ENCODE assay signal across 11 cellular contexts in the genomic region with DNA sequence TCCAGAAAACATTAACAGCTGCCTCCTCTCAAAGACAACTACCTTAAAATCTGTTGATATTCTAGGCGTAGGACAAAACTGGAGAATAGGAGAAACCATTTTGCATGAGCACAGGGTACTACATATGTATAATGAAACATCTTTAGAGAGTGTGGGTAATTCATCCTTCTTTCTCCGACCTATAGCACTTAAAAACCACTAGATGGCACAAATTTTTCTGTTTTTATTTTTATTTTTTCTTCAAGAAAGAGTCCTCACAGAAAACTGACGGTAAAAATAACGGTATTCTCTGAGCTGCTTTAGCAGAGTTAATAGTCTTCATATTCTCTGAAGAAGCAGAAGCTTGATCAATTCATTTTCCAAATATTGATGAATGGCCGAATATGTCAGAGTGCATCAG. TPM values are rescaled to one million over a fixed set of nuclear protein-coding genes. Genes with fewer than 3 reads are reported as not detected.
A peak's percentile ranks its signal among the peaks of the same experiment; 100 is the strongest.
DNase-seq lines count a peak whose midpoint lies in the region; ATAC-seq and TF ChIP-seq lines count a peak whose summit lies in the region.
"Had no signal": no experiment of that assay in that cellular context is flagged by ENCODE, and none has a peak within 500 bp of the region (broad histone marks: within the 10 kb centered on the region; RNA-seq: fewer than 3 reads in every experiment).

No MANE protein-coding gene starts in this region.

- intact Hi-C loops in stomach (cut with DNase I; ENCODE audit: low total_unique reads) (no loop called here), posterior vena cava (cut with DNase I) (no loop called here)

- 53 to 61% methylated on average over 3 to 4 of the region's 5 CpGs for WGBS in endodermal cell (ENCODE audit: insufficient coverage in 1 of 2, insufficient read length in 1 of 2), 2 experiments
- WGBS in stomach, 5 donors, result 38 to 52% (median 46%) methylated on average over 5 of the region's 5 CpGs

- H3K9me3 Mint-ChIP-seq in endodermal cell, result peaks cover 4% of the 10 kb centered on the region
- H3K9me3 Mint-ChIP-seq: naive thymus-derived CD8-positive, alpha-beta T cell had no signal

- no peak overlapping the region for H3K4me3 Mint-ChIP-seq in endodermal cell
- H3K4me3 Mint-ChIP-seq: naive thymus-derived CD8-positive, alpha-beta T cell had no signal

- peaks cover 29% of the 10 kb centered on the region for H3K27me3 ChIP-seq in ACC112 (ENCODE audit: insufficient read depth, low read length)
- H3K27me3 ChIP-seq in MM.1S (replicated peaks; ENCODE audit: insufficient read depth, low read length), result no peaks in the 10 kb centered on the region
- H3K27me3 ChIP-seq in endodermal cell (ENCODE audit: control insufficient read depth, insufficient read depth, low read length, poor library complexity, severe bottlenecking), result no peaks in the 10 kb centered on the region
- H3K27me3 ChIP-seq in stomach, result peaks cover 0 to 12% (median 0%) of the 10 kb centered on the region in 3 donors

- DNase-seq in MM.1S (peak; percentile 31), endodermal cell (no peak), stomach (no peak), cerebellar nuclear complex (lab: John Stamatoyannopoulos, UW) (no peak), posterior vena cava (ENCODE audit: low spot score) (no peak)
- DNase-seq in activated naive CD4-positive, alpha-beta T cell (lab: John Stamatoyannopoulos, UW), result no peak
- DNase-seq: effector CD4-positive, alpha-beta T cell; naive thymus-derived CD8-positive, alpha-beta T cell; stimulated activated naive CD4-positive, alpha-beta T cell treated with Interleukin-2 at 50 U/mL for 16 hours had no signal

- no peaks in the 10 kb centered on the region for H3K79me2 ChIP-seq in ACC112 (ENCODE audit: control insufficient read depth, insufficient read depth, low read length, unreplicated experiment)
- H3K79me2 ChIP-seq in MM.1S (ENCODE audit: low read length), result no peaks in the 10 kb centered on the region

- H3K4me1 ChIP-seq in ACC112 (ENCODE audit: control insufficient read depth, insufficient read depth, low read length, unreplicated experiment) (no peaks in the 10 kb centered on the region), MM.1S (ENCODE audit: low read length) (no peaks in the 10 kb centered on the region), endodermal cell (ENCODE audit: control insufficient read depth, insufficient read depth, low read length) (no peaks in the 10 kb centered on the region), stomach (peaks cover 0 to 4% (median 0%) of the 10 kb centered on the region in 4 donors)

- no peaks in the 10 kb centered on the region for H3K27me3 Mint-ChIP-seq in endodermal cell (ENCODE audit: insufficient read depth)

- H3K9ac ChIP-seq in MM.1S (ENCODE audit: low read length) (no peak overlapping the region), endodermal cell (ENCODE audit: extremely low read depth, low read length, poor library complexity, severe bottlenecking) (no peak overlapping the region)

- no peaks in the 10 kb centered on the region for H3K36me3 Mint-ChIP-seq in endodermal cell (ENCODE audit: low read depth)
- H3K36me3 Mint-ChIP-seq: naive thymus-derived CD8-positive, alpha-beta T cell had no signal

- no peak overlapping the region for H3K27ac ChIP-seq in ACC112 (ENCODE audit: low read depth, low read length)
- H3K27ac ChIP-seq in MM.1S (ENCODE audit: low read length), result no peak overlapping the region
- H3K27ac ChIP-seq in endodermal cell (ENCODE audit: low read depth, low read length), result no peak overlapping the region
- H3K27ac ChIP-seq in stomach, result no peak overlapping the region

- peak; percentile 50 for TF ChIP-seq CTCF in MM.1S (IDR thresholded peaks at IDR 0.05; ENCODE audit: low read length)
- peak; percentile 78 for TF ChIP-seq CTCF in endodermal cell (conservative IDR thresholded peaks at IDR 0.05)
- TF ChIP-seq CTCF in stomach (IDR thresholded peaks at IDR 0.05), result peak in 2 of 7 experiments; percentile 6 to 25

- peak; percentile 61 for ATAC-seq in GM18867 (IDR thresholded peaks at IDR 0.05; ENCODE audit: unreplicated experiment)
- ATAC-seq: naive thymus-derived CD8-positive, alpha-beta T cell had no signal

- H3K9me3 ChIP-seq in MM.1S (replicated peaks; ENCODE audit: insufficient read depth, low read length), result no peaks in the 10 kb centered on the region
- no peaks in the 10 kb centered on the region for H3K9me3 ChIP-seq in endodermal cell (ENCODE audit: control insufficient read depth, low read length)
- H3K9me3 ChIP-seq in stomach, result no peaks in the 10 kb centered on the region

- no peaks in the 10 kb centered on the region for H3F3A ChIP-seq in MM.1S (ENCODE audit: insufficient read depth, low read length)

- no peak overlapping the region; the same call in 1 of the 2 replicates for H3K4me2 ChIP-seq in MM.1S (ENCODE audit: low read depth, low read length)

- no peak overlapping the region for H3K27ac Mint-ChIP-seq in endodermal cell
- H3K27ac Mint-ChIP-seq: naive thymus-derived CD8-positive, alpha-beta T cell had no signal

- no peak for TF ChIP-seq EP300 in stomach (IDR thresholded peaks at IDR 0.05)

- H3K9me2 ChIP-seq in MM.1S (replicated peaks; ENCODE audit: insufficient read depth, low read length), result no peaks in the 10 kb centered on the region

- no peak for TF ChIP-seq POLR2A in stomach (IDR thresholded peaks at IDR 0.05)

- no peaks in the 10 kb centered on the region for H3K36me3 ChIP-seq in ACC112 (ENCODE audit: insufficient read depth, low read length)
- no peaks in the 10 kb centered on the region for H3K36me3 ChIP-seq in MM.1S (replicated peaks; ENCODE audit: insufficient read depth, low read length)
- H3K36me3 ChIP-seq in endodermal cell (ENCODE audit: control insufficient read depth, insufficient read depth, low read length), result no peaks in the 10 kb centered on the region
- no peaks in the 10 kb centered on the region for H3K36me3 ChIP-seq in stomach

- H3K4me3 ChIP-seq in ACC112 (ENCODE audit: low read depth, low read length), result no peak overlapping the region
- H3K4me3 ChIP-seq in MM.1S (ENCODE audit: low read length), result no peak overlapping the region
- H3K4me3 ChIP-seq in endodermal cell (ENCODE audit: low read length), result no peak overlapping the region
- H3K4me3 ChIP-seq in stomach, result no peak overlapping the region

- H2AFZ ChIP-seq in ACC112 (ENCODE audit: low read length, unreplicated experiment) (peak overlapping the region; percentile 67), MM.1S (ENCODE audit: low read length) (no peak overlapping the region)

- no peaks in the 10 kb centered on the region for H4K20me1 ChIP-seq in MM.1S (ENCODE audit: insufficient read depth, low read length)

- H3K4me1 Mint-ChIP-seq in endodermal cell, result peaks cover 7% of the 10 kb centered on the region

RNA-seq across cellular contexts. Expression of a gene that starts 14.6 kb away (rescaled TPM):
- total RNA-seq in endodermal cell (not detected), stomach (10 to 100 TPM in 1 of 5 donors, under 1 TPM in 1, not detected in 3; 0.92 to 21.7 TPM), posterior vena cava (not detected)
- polyA plus RNA-seq in endodermal cell (2013, experiment 1 of 2), result 0.11 TPM
- not detected for polyA plus RNA-seq in endodermal cell (2013, experiment 2 of 2)
- 1 to 10 TPM in 1 of 3 donors, under 1 TPM in 1, not detected in 1; 0.70 to 1.6 TPM for polyA plus RNA-seq in stomach
- total RNA-seq: naive thymus-derived CD8-positive, alpha-beta T cell had no signal
- polyA plus RNA-seq: naive thymus-derived CD8-positive, alpha-beta T cell had no signal
